In genomic region chr12:108667349-108667748, GRCh38 we compare ENCODE assay signal across 11 cellular contexts. TPM values are rescaled to one million over a fixed set of nuclear protein-coding genes. Genes with fewer than 3 reads are reported as not detected.
DNase-seq lines count a peak whose midpoint lies in the region; ATAC-seq and TF ChIP-seq lines count a peak whose summit lies in the region.
"Had no signal": no experiment of that assay in that cellular context is flagged by ENCODE, and none has a peak within 500 bp of the region (broad histone marks: within the 10 kb centered on the region; RNA-seq: fewer than 3 reads in every experiment).

No MANE protein-coding gene starts in this region.

- no peak overlapping the region for H3K4me3 Mint-ChIP-seq in memory B cell
- H3K4me3 Mint-ChIP-seq: activated naive CD4-positive, alpha-beta T cell treated with anti-CD3 and anti-CD28 coated beads for 36 hours; effector memory CD8-positive, alpha-beta T cell had no signal

- intact Hi-C loops in Right ventricle myocardium inferior (cut with DNase I) = no loop called here
- intact Hi-C loops in cardiac septum (cut with DNase I) = loop anchor here (2.0 to 5.0 kb wide), 3 partner anchors 23 to 280 kb away; partner anchors contain the start of gene SSH1
- intact Hi-C loops in upper lobe of right lung (cut with DNase I) = loop anchor here (5.0 kb wide), 1 partner anchor 135 kb away; no protein-coding TSS in a partner anchor

- H3K4me1 Mint-ChIP-seq in memory B cell = peaks cover 32% of the 10 kb centered on the region

- peak; percentile 17 for ATAC-seq in Right ventricle myocardium inferior
- ATAC-seq in memory B cell (ENCODE audit: low read depth) = peak; percentile 56
- peak; percentile 26 for ATAC-seq in upper lobe of right lung
- no peak for ATAC-seq in HG03439 (IDR thresholded peaks at IDR 0.05; ENCODE audit: unreplicated experiment)
- no peak for ATAC-seq in HG03108 (IDR thresholded peaks at IDR 0.05; ENCODE audit: unreplicated experiment)
- ATAC-seq: effector memory CD8-positive, alpha-beta T cell had no signal

- H3K4me3 ChIP-seq in WERI-Rb-1 (ENCODE audit: low read depth, low read length) = no peak overlapping the region
- H3K4me3 ChIP-seq in upper lobe of right lung = no peak overlapping the region

- H3K4me1 ChIP-seq in upper lobe of right lung = peaks cover 53% of the 10 kb centered on the region

- no peaks in the 10 kb centered on the region for H3K9me3 ChIP-seq in WERI-Rb-1 (ENCODE audit: severe bottlenecking)
- no peaks in the 10 kb centered on the region for H3K9me3 ChIP-seq in upper lobe of right lung

- H3K27ac Mint-ChIP-seq in memory B cell = peak overlapping the region; percentile 78
- H3K27ac Mint-ChIP-seq: activated naive CD4-positive, alpha-beta T cell treated with anti-CD3 and anti-CD28 coated beads for 36 hours; effector memory CD8-positive, alpha-beta T cell had no signal

- DNase-seq in Right ventricle myocardium inferior (ENCODE audit: missing footprints) (peak; percentile 79), cardiac septum (ENCODE audit: low spot score) (no peak), WERI-Rb-1 (no peak), memory B cell (ENCODE audit: low spot score in 2 of 2) (no peak), upper lobe of right lung (no peak), T-helper 9 cell (no peak)
- DNase-seq: activated naive CD4-positive, alpha-beta T cell treated with anti-CD3 and anti-CD28 coated beads for 36 hours; effector memory CD8-positive, alpha-beta T cell; islet precursor cell had no signal

- H3K27ac ChIP-seq in WERI-Rb-1 = peak overlapping the region; percentile 21; the same call in 1 of the 2 replicates
- H3K27ac ChIP-seq in upper lobe of right lung = peak overlapping the region; percentile 39

- H3K36me3 ChIP-seq in WERI-Rb-1 (no peaks in the 10 kb centered on the region), upper lobe of right lung (no peaks in the 10 kb centered on the region)

- H3K27me3 ChIP-seq in WERI-Rb-1 (ENCODE audit: insufficient read depth, low read depth, severe bottlenecking) (no peaks in the 10 kb centered on the region), upper lobe of right lung (no peaks in the 10 kb centered on the region)

- TF ChIP-seq CTCF in WERI-Rb-1 (IDR thresholded peaks at IDR 0.05; ENCODE audit: low read depth, low read length) (no peak), upper lobe of right lung (IDR thresholded peaks at IDR 0.05) (no peak)

- no peaks in the 10 kb centered on the region for H3K9me3 Mint-ChIP-seq in memory B cell
- H3K9me3 Mint-ChIP-seq: activated naive CD4-positive, alpha-beta T cell treated with anti-CD3 and anti-CD28 coated beads for 36 hours; effector memory CD8-positive, alpha-beta T cell had no signal

- H3K27me3 Mint-ChIP-seq in memory B cell = no peaks in the 10 kb centered on the region
- H3K27me3 Mint-ChIP-seq: effector memory CD8-positive, alpha-beta T cell had no signal

- peaks cover 9% of the 10 kb centered on the region for H3K36me3 Mint-ChIP-seq in memory B cell

RNA-seq across cellular contexts. Expression of gene SELPLG, which starts 33.7 kb away (rescaled TPM):
- total RNA-seq in Right ventricle myocardium inferior = 4.9 TPM
- 3.1 TPM for total RNA-seq in cardiac septum
- total RNA-seq in upper lobe of right lung = 31.9 TPM

Comparison
In these comparisons a context has a peak if more than half of its experiments do, and no peak if none do; other contexts are left out.
1. ATAC-seq: peak in Right ventricle myocardium inferior (single experiment), memory B cell (single experiment) and upper lobe of right lung (single experiment); none in HG03439 (single experiment) and HG03108 (single experiment).